In the genomic region with DNA sequence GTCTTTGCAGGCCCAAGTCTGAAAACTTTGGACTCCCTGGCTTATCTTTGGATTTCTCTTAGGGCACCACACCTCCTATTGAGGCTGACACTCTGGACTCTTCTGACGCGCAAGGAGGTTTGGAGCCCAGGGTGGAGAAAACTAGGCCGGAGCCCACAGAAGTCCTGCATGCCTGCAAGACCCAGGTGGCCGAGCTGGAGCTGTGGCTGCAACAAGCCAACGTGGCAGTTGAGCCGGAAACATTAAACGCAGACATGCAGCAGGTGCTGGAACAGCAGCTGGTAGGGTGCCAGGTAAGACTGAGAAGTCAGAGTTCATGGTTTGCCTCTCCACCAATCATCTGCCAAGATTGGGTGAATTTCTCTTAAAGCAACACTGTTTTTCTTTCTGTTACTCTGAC, we compare ENCODE assay signal across 11 cellular contexts.
DNase-seq lines count a peak whose midpoint lies in the region; ATAC-seq, FAIRE-seq and TF ChIP-seq lines count a peak whose summit lies in the region.
"Had no signal": no experiment of that assay in that cellular context is flagged by ENCODE, and none has a peak within 500 bp of the region (broad histone marks: within the 10 kb centered on the region; RNA-seq: fewer than 3 reads in every experiment).

No MANE protein-coding gene starts in this region.

- no peaks in the 10 kb centered on the region for H3K27me3 Mint-ChIP-seq in CD4-positive, alpha-beta memory T cell

- H3K36me3 Mint-ChIP-seq in CD4-positive, alpha-beta memory T cell = peaks cover 46 to 72% of the 10 kb centered on the region in 2 donors

- CTCF ChIA-PET in CD4-positive, alpha-beta memory T cell (lab: Charles Lee; ENCODE audit: partially characterized antibody) = no interaction called here

- peak overlapping the region in 1 of 2 donors; percentile 3 for H3K9ac ChIP-seq in kidney (ENCODE audit: low read length in 2 of 2)

- intact Hi-C loops in kidney (cut with DNase I) = no loop called here
- intact Hi-C loops in CD4-positive, alpha-beta memory T cell (cut with micrococcal nuclease) = no loop called here

- H3K4me3 ChIP-seq in kidney (ENCODE audit: low read length in 2 of 2) (peak overlapping the region in 1 of 2 donors; percentile 21), thoracic aorta (peak overlapping the region; percentile 26)
- H3K4me3 ChIP-seq in CD4-positive, alpha-beta memory T cell (ENCODE audit: low read length in 2 of 2) = no peak overlapping the region
- H3K4me3 ChIP-seq: SK-N-MC had no signal

- H3K27me3 ChIP-seq in thoracic aorta (replicated peaks; ENCODE audit: insufficient read depth) = no peaks in the 10 kb centered on the region
- H3K27me3 ChIP-seq in CD4-positive, alpha-beta memory T cell (ENCODE audit: insufficient read depth, low read length) = no peaks in the 10 kb centered on the region

- H3K36me3 ChIP-seq in kidney (ENCODE audit: control insufficient read depth in 1 of 2, insufficient read depth in 2 of 2, low read length in 2 of 2) (peaks cover 23 to 35% of the 10 kb centered on the region in 2 donors), thoracic aorta (no peaks in the 10 kb centered on the region)
- peaks cover 57% of the 10 kb centered on the region for H3K36me3 ChIP-seq in CD4-positive, alpha-beta memory T cell (ENCODE audit: insufficient read depth, low read length)

- no peak overlapping the region for H3K4me3 Mint-ChIP-seq in CD4-positive, alpha-beta memory T cell

- POLR2A ChIA-PET in CD4-positive, alpha-beta memory T cell (lab: Charles Lee; ENCODE audit: partially characterized antibody) = no interaction called here

- peak; percentile 24 for DNase-seq in NCI-H1092 (lab: John Stamatoyannopoulos, UW)
- DNase-seq in RPMI8226 = peak; percentile 86
- DNase-seq in kidney = peak; percentile 75
- no peak for DNase-seq in thoracic aorta (ENCODE audit: low spot score)
- DNase-seq in mesenteric fat pad (ENCODE audit: low spot score) = no peak
- DNase-seq in CD4-positive, alpha-beta memory T cell = no peak
- DNase-seq in NK-92 (lab: John Stamatoyannopoulos, UW; ENCODE audit: unreplicated experiment) = no peak
- no peak for DNase-seq in GM03348 (ENCODE audit: low spot score)
- DNase-seq: amniotic stem cell had no signal

- H3K27ac ChIP-seq in kidney (ENCODE audit: low read depth in 2 of 2, low read length in 2 of 2) (peak overlapping the region; percentile 66 to 71), thoracic aorta (peak overlapping the region; percentile 83 to 94)
- no peak overlapping the region for H3K27ac ChIP-seq in CD4-positive, alpha-beta memory T cell (ENCODE audit: low read depth, low read length)
- H3K27ac ChIP-seq: SK-N-MC had no signal

- H3K4me1 ChIP-seq in kidney (ENCODE audit: control insufficient read depth in 1 of 2, insufficient read depth in 1 of 2, low read depth in 1 of 2, low read length in 2 of 2) (peaks cover 8 to 15% of the 10 kb centered on the region in 2 donors), thoracic aorta (ENCODE audit: control insufficient read depth in 1 of 2, low read depth in 2 of 2) (peaks cover 20 to 59% of the 10 kb centered on the region in 2 donors)
- no peaks in the 10 kb centered on the region for H3K4me1 ChIP-seq in CD4-positive, alpha-beta memory T cell (ENCODE audit: insufficient read depth, low read length)

- no peaks in the 10 kb centered on the region for H3K4me1 Mint-ChIP-seq in CD4-positive, alpha-beta memory T cell

- no peak for FAIRE-seq in kidney (lab: Jason Lieb, UNC)
- FAIRE-seq: H54 had no signal

- peaks cover 0 to 3% (median 0%) of the 10 kb centered on the region in 8 donors for H3K9me3 Mint-ChIP-seq in CD4-positive, alpha-beta memory T cell

- H3K9me3 ChIP-seq in kidney (ENCODE audit: control insufficient read depth in 1 of 2, low read length in 2 of 2) = no peaks in the 10 kb centered on the region
- H3K9me3 ChIP-seq in thoracic aorta = no peaks in the 10 kb centered on the region
- no peaks in the 10 kb centered on the region for H3K9me3 ChIP-seq in CD4-positive, alpha-beta memory T cell (ENCODE audit: control insufficient read depth in 1 of 2, low read length in 2 of 2)

- no peak for ATAC-seq in thoracic aorta (ENCODE audit: insufficient number of reproducible peaks, low FRiP score, low read depth)

- TF ChIP-seq CTCF in kidney (IDR thresholded peaks at IDR 0.05; ENCODE audit: borderline replicate concordance, extremely low read depth, insufficient read depth) = no peak
- no peak for TF ChIP-seq CTCF in thoracic aorta (IDR thresholded peaks at IDR 0.05)

- H3K27ac Mint-ChIP-seq in CD4-positive, alpha-beta memory T cell = peak overlapping the region in 1 of 7 donors; percentile 25

Comparison
In these comparisons a context has a peak if more than half of its experiments do, and no peak if none do; other contexts are left out.
1. DNase-seq: peak in NCI-H1092 (single experiment), RPMI8226 (single experiment) and kidney (single experiment); none in thoracic aorta (single experiment), mesenteric fat pad (single experiment), CD4-positive, alpha-beta memory T cell (0 of 5), NK-92 (single experiment) and GM03348 (single experiment).